In the genomic region with DNA sequence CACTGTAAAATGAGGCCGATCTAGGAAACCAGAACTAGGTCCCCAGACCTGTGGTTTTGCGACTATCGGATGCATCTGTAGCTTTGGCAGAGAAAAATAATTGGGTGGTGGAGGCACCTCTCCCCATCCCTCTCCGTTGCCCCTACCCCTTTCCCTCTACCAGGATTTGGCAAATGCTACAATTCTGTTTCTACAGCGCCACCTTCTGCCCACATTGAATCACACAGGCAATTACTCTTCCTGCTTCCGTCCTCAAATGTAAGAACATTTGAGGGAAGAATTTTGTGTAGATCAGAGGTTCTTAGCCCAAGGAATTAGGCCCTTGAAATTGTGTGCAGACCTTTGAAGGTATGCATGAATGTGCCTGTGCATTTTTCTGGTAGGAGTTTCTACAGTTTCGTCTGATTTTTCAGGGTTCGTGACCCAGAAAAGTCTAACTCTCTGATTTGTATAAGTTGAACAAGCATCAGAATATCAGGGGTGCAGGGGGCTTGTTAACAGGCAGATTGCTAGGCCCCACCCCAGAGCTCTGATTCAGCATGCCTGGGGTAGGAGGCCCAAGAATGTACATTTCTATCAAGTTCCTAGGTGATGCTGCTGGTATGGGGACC, we compare ENCODE assay signal across 8 cellular contexts. TPM values are rescaled to one million over a fixed set of nuclear protein-coding genes. Genes with fewer than 3 reads are reported as not detected.
DNase-seq lines count a peak whose midpoint lies in the region; ATAC-seq, FAIRE-seq and TF ChIP-seq lines count a peak whose summit lies in the region.

No MANE protein-coding gene starts in this region.

- intact Hi-C loops in K562 (cut with micrococcal nuclease), result loop anchor here (1.0 to 10.0 kb wide), 5 partner anchors 76 to 642 kb away; partner anchors contain the start of gene FAM136A

- in situ Hi-C loops in K562 (cut with MboI), result loop anchor here (5.0 to 10.0 kb wide), 4 partner anchors 80 to 632 kb away; partner anchors contain the start of gene FIGLA

- TF ChIP-seq POLR2A in K562 (conservative IDR thresholded peaks at IDR 0.05), result no peak

- FAIRE-seq in K562 (lab: Jason Lieb, UNC), result peak; percentile 80

- no peaks in the 10 kb centered on the region for H3K9me1 ChIP-seq in K562 (ENCODE audit: control insufficient read depth, insufficient read depth, low read length)

- no peak overlapping the region for H3K4me2 ChIP-seq in K562 (ENCODE audit: insufficient read depth, low read length)

- H3K36me3 ChIP-seq in K562 (ENCODE audit: control insufficient read depth, insufficient read depth, low read length), result no peaks in the 10 kb centered on the region

- H3K9ac ChIP-seq in K562 (ENCODE audit: insufficient read depth in 1 of 2, low read depth in 2 of 2, low read length in 2 of 2), result no peak overlapping the region

- BruUV-seq in K562 (replicated peaks; lab: Mats Ljungman, UMichigan), result no TSS peak

- H4K20me1 ChIP-seq in K562 (replicated peaks; ENCODE audit: control insufficient read depth, insufficient read depth, low read length), result no peaks in the 10 kb centered on the region

- TF ChIP-seq CTCF in K562 (IDR thresholded peaks at IDR 0.05 in 2 of 3, conservative IDR thresholded peaks at IDR 0.05 in 1 of 3; ENCODE audit: insufficient read depth in 2 of 3, low read depth in 1 of 3, low read length in 3 of 3), result peak; percentile 79 to 82 (median 82)

- peak overlapping the region; percentile 62 for H2AFZ ChIP-seq in K562 (ENCODE audit: low read depth, low read length)

- CTCF ChIA-PET in K562 (lab: Yijun Ruan, JAX; ENCODE audit: low intra/inter-chr PET ratio), result interaction anchor here (0.6 to 4.2 kb wide), 9 partner anchors 25 to 606 kb away, joined by 3 to 48 read pairs (median 4); partner anchors contain the start of gene FIGLA

- peaks cover 3 to 21% of the 10 kb centered on the region in 2 experiments; a peak in 1 of 5 replicates for H3K27me3 ChIP-seq in K562 (ENCODE audit: control insufficient read depth in 2 of 2, insufficient read depth in 2 of 2, low read length in 2 of 2)

- no peaks in the 10 kb centered on the region for H3K79me2 ChIP-seq in K562 (ENCODE audit: control insufficient read depth, insufficient read depth, low read length)

- TF ChIP-seq RAD21 in K562 (CRISPR knock-in tag; conservative IDR thresholded peaks at IDR 0.05 in 1 of 2, IDR thresholded peaks at IDR 0.05 in 1 of 2), result peak; percentile 52 to 76; a peak in 3 of 4 replicates

- TF ChIP-seq EP300 in K562 (IDR thresholded peaks at IDR 0.05; ENCODE audit: low read length), result no peak

- ATAC-seq in K562, result peak; percentile 61
- ATAC-seq in HG03460 (IDR thresholded peaks at IDR 0.05; ENCODE audit: unreplicated experiment), result no peak
- no peak for ATAC-seq in HG02678 (IDR thresholded peaks at IDR 0.05; ENCODE audit: unreplicated experiment)

- H3K4me3 ChIP-seq in K562, result no peak overlapping the region

- no peaks in the 10 kb centered on the region for H3K9me3 ChIP-seq in K562 (replicated peaks; ENCODE audit: control insufficient read depth, insufficient read depth, low read depth, low read length)

- 13% methylated on average over 7 of the region's 8 CpGs for WGBS in K562 (ENCODE audit: insufficient coverage, low coverage, missing lambda C conversion rate)

- DNase-seq in GDM1 (lab: John Stamatoyannopoulos, UW) (peak; percentile 7), NAMALWA (ENCODE audit: low spot score) (peak; percentile 83), SKM-1 (lab: John Stamatoyannopoulos, UW; ENCODE audit: unreplicated experiment) (peak; percentile 44), K562 (ENCODE audit: extremely low read depth in 1 of 4, low spot score in 3 of 4) (peak; percentile 30 to 73 (median 42)), inferior parietal cortex (ENCODE audit: extremely low spot score) (peak; percentile 79)
- DNase-seq in stimulated activated CD4-positive, alpha-beta T cell treated with anti-CD3 and anti-CD28 coated beads, Interleukin-1b, Interleukin-23, amount 100 ng/mL, for 1 hour (ENCODE audit: low read depth in 2 of 2), result peak; percentile 12 to 27

- no peak overlapping the region for H3K27ac ChIP-seq in K562 (ENCODE audit: extremely low read depth, low read depth, low read length)

- H3K4me1 ChIP-seq in K562 (replicated peaks in 1 of 2; ENCODE audit: control insufficient read depth in 2 of 2, insufficient read depth in 2 of 2, low read length in 2 of 2), result peaks cover 2 to 11% of the 10 kb centered on the region in 2 experiments; a peak in 3 of 5 replicates

- POLR2A ChIA-PET in K562 (lab: Yijun Ruan, JAX), result no interaction called here

RNA-seq across cellular contexts. Expression of gene ATP6V1B1, which starts 11.2 kb away (rescaled TPM):
- not detected in 2 replicates for total RNA-seq in K562 (2011; cell fraction: chromatin; rRNA removed; ENCODE audit: low replicate concordance)
- not detected in 2 replicates for total RNA-seq in K562 (2011; cell fraction: nucleolus; rRNA removed)
- total RNA-seq in K562 (2011; cell fraction: nucleoplasm; rRNA removed), result not detected in 2 replicates
- total RNA-seq in K562 (2014; rRNA removed) (not detected in 2 replicates), K562 (2014; rRNA removed; fragmentation: Illumina TruSeq; extraction: Trizol) (not detected in 2 replicates), K562 (2015; rRNA removed; fragmentation: Illumina TruSeq; extraction: Trizol) (not detected in 2 replicates), K562 (2021) (not detected in 2 replicates)
- polyA plus RNA-seq in K562 (2011; rRNA removed) (not detected in 2 replicates), K562 (2014; fragmentation: Illumina TruSeq; extraction: Trizol) (not detected in 2 replicates), K562 (2014; fragmentation: Nextera tagmentation; extraction: Ambion mirVana) (not detected), K562 (2014; rRNA removed) (not detected in 2 replicates)
- not detected in 2 replicates for polyA plus RNA-seq in K562 (2011; cell fraction: cytosol; rRNA removed)
- polyA plus RNA-seq in K562 (2011; cell fraction: nucleus; rRNA removed), result not detected in 2 replicates
- not detected in 2 replicates for polyA plus RNA-seq in K562 (2012)
- not detected in 2 replicates for polyA minus RNA-seq in K562 (2011; rRNA and poly(A)+ RNA removed)
- not detected in 2 replicates for polyA minus RNA-seq in K562 (2011; cell fraction: cytosol; rRNA and poly(A)+ RNA removed)
- polyA minus RNA-seq in K562 (2011; cell fraction: nucleus; rRNA and poly(A)+ RNA removed), result not detected in 2 replicates

RNA-seq across cellular contexts. Expression of gene ANKRD53, which starts 31.5 kb away (rescaled TPM):
- total RNA-seq in K562 (2011; cell fraction: chromatin; rRNA removed; ENCODE audit: low replicate concordance), result not detected in 2 replicates
- 0.17 TPM in 1 of 2 replicates, not detected in the other for total RNA-seq in K562 (2011; cell fraction: nucleolus; rRNA removed)
- not detected in 2 replicates for total RNA-seq in K562 (2011; cell fraction: nucleoplasm; rRNA removed)
- total RNA-seq in K562 (2014; rRNA removed) (0.20 TPM in 1 of 2 replicates, not detected in the other), K562 (2014; rRNA removed; fragmentation: Illumina TruSeq; extraction: Trizol) (not detected in 2 replicates), K562 (2015; rRNA removed; fragmentation: Illumina TruSeq; extraction: Trizol) (not detected in 2 replicates), K562 (2021) (0.18 TPM in 1 of 2 replicates, not detected in the other)
- polyA plus RNA-seq in K562 (2011; rRNA removed) (not detected in 2 replicates), K562 (2014; fragmentation: Illumina TruSeq; extraction: Trizol) (not detected in 2 replicates), K562 (2014; fragmentation: Nextera tagmentation; extraction: Ambion mirVana) (not detected), K562 (2014; rRNA removed) (not detected in 2 replicates)
- not detected in 2 replicates for polyA plus RNA-seq in K562 (2011; cell fraction: cytosol; rRNA removed)
- polyA plus RNA-seq in K562 (2011; cell fraction: nucleus; rRNA removed), result 0.07 and 0.10 TPM in 2 replicates
- not detected in 2 replicates for polyA plus RNA-seq in K562 (2012)
- not detected in 2 replicates for polyA minus RNA-seq in K562 (2011; rRNA and poly(A)+ RNA removed)
- polyA minus RNA-seq in K562 (2011; cell fraction: cytosol; rRNA and poly(A)+ RNA removed), result not detected in 2 replicates
- polyA minus RNA-seq in K562 (2011; cell fraction: nucleus; rRNA and poly(A)+ RNA removed), result not detected in 2 replicates

RNA-seq across cellular contexts. Expression of gene VAX2, which starts 46.6 kb away (rescaled TPM):
- total RNA-seq in K562 (2011; cell fraction: chromatin; rRNA removed; ENCODE audit: low replicate concordance), result not detected in 2 replicates
- not detected in 2 replicates for total RNA-seq in K562 (2011; cell fraction: nucleolus; rRNA removed)
- total RNA-seq in K562 (2011; cell fraction: nucleoplasm; rRNA removed), result not detected in 2 replicates
- total RNA-seq in K562 (2014; rRNA removed) (not detected in 2 replicates), K562 (2014; rRNA removed; fragmentation: Illumina TruSeq; extraction: Trizol) (not detected in 2 replicates), K562 (2015; rRNA removed; fragmentation: Illumina TruSeq; extraction: Trizol) (not detected in 2 replicates), K562 (2021) (not detected in 2 replicates)
- polyA plus RNA-seq in K562 (2011; rRNA removed) (not detected in 2 replicates), K562 (2014; fragmentation: Illumina TruSeq; extraction: Trizol) (not detected in 2 replicates), K562 (2014; fragmentation: Nextera tagmentation; extraction: Ambion mirVana) (not detected), K562 (2014; rRNA removed) (not detected in 2 replicates)
- polyA plus RNA-seq in K562 (2011; cell fraction: cytosol; rRNA removed), result not detected in 2 replicates
- not detected in 2 replicates for polyA plus RNA-seq in K562 (2011; cell fraction: nucleus; rRNA removed)
- polyA plus RNA-seq in K562 (2012), result not detected in 2 replicates
- polyA minus RNA-seq in K562 (2011; rRNA and poly(A)+ RNA removed), result not detected in 2 replicates
- not detected in 2 replicates for polyA minus RNA-seq in K562 (2011; cell fraction: cytosol; rRNA and poly(A)+ RNA removed)
- polyA minus RNA-seq in K562 (2011; cell fraction: nucleus; rRNA and poly(A)+ RNA removed), result not detected in 2 replicates

RNA-seq across cellular contexts. Expression of gene TEX261, which starts 47.7 kb away (rescaled TPM):
- 56.1 and 63.4 TPM in 2 replicates for total RNA-seq in K562 (2011; cell fraction: chromatin; rRNA removed; ENCODE audit: low replicate concordance)
- 49.9 and 50.0 TPM in 2 replicates for total RNA-seq in K562 (2011; cell fraction: nucleolus; rRNA removed)
- total RNA-seq in K562 (2011; cell fraction: nucleoplasm; rRNA removed), result 70.2 and 95.7 TPM in 2 replicates
- total RNA-seq in K562 (2014; rRNA removed) (18.3 and 29.7 TPM in 2 replicates), K562 (2014; rRNA removed; fragmentation: Illumina TruSeq; extraction: Trizol) (44.2 and 46.1 TPM in 2 replicates), K562 (2015; rRNA removed; fragmentation: Illumina TruSeq; extraction: Trizol) (53.0 and 56.9 TPM in 2 replicates), K562 (2021) (55.3 and 60.4 TPM in 2 replicates)
- polyA plus RNA-seq in K562 (2011; rRNA removed) (50.1 and 99.5 TPM in 2 replicates), K562 (2014; fragmentation: Illumina TruSeq; extraction: Trizol) (99.5 and 110 TPM in 2 replicates), K562 (2014; fragmentation: Nextera tagmentation; extraction: Ambion mirVana) (10 to 100 TPM; 11.9 to 16.7 TPM), K562 (2014; rRNA removed) (51.9 and 64.0 TPM in 2 replicates)
- polyA plus RNA-seq in K562 (2011; cell fraction: cytosol; rRNA removed), result 71.7 and 115 TPM in 2 replicates
- 67.7 and 143 TPM in 2 replicates for polyA plus RNA-seq in K562 (2011; cell fraction: nucleus; rRNA removed)
- polyA plus RNA-seq in K562 (2012), result 57.6 and 58.8 TPM in 2 replicates
- polyA minus RNA-seq in K562 (2011; rRNA and poly(A)+ RNA removed), result 27.1 and 69.7 TPM in 2 replicates
- 20.5 and 38.0 TPM in 2 replicates for polyA minus RNA-seq in K562 (2011; cell fraction: cytosol; rRNA and poly(A)+ RNA removed)
- polyA minus RNA-seq in K562 (2011; cell fraction: nucleus; rRNA and poly(A)+ RNA removed), result 14.7 and 15.2 TPM in 2 replicates

Comparison
In these comparisons a context has a peak if more than half of its experiments do, and no peak if none do; other contexts are left out.
1. DNase-seq: peak in every context shown above with its lines; median percentile 83 in NAMALWA; 79 in inferior parietal cortex; 44 in SKM-1; 42 in K562; 20 in stimulated activated CD4-positive, alpha-beta T cell treated with anti-CD3 and anti-CD28 coated beads, Interleukin-1b, Interleukin-23, amount 100 ng/mL, for 1 hour; 7 in GDM1.